18 cellular contexts compared by ENCODE assay signal in genomic region chr1:78095618-78096416, GRCh38. TPM values are rescaled to one million over a fixed set of nuclear protein-coding genes. Genes with fewer than 3 reads are reported as not detected.
DNase-seq lines count a peak whose midpoint lies in the region; ATAC-seq and TF ChIP-seq lines count a peak whose summit lies in the region.
"Had no signal": no experiment of that assay in that cellular context is flagged by ENCODE, and none has a peak within 500 bp of the region (broad histone marks: within the 10 kb centered on the region; RNA-seq: fewer than 3 reads in every experiment).

No MANE protein-coding gene starts in this region.

- no peaks in the 10 kb centered on the region for H3K36me3 Mint-ChIP-seq in Calu3 (ENCODE audit: insufficient read depth, unreplicated experiment)

- H4K20me1 ChIP-seq in IMR-90 (ENCODE audit: insufficient read depth, low read length): no peaks in the 10 kb centered on the region

- no peaks in the 10 kb centered on the region for H3K79me2 ChIP-seq in ACC112 (ENCODE audit: control insufficient read depth, insufficient read depth, low read length, unreplicated experiment)

- peak overlapping the region; percentile 8; the same call in 1 of the 2 replicates for H2BK20ac ChIP-seq in IMR-90 (ENCODE audit: low read depth, low read length)

- POLR2A ChIA-PET in IMR-90 (lab: Charles Lee; ENCODE audit: unreplicated experiment): no interaction called here

- H3K4me1 ChIP-seq in ACC112 (ENCODE audit: control insufficient read depth, insufficient read depth, low read length, unreplicated experiment) (peaks cover 45% of the 10 kb centered on the region), IMR-90 (ENCODE audit: control insufficient read depth, insufficient read depth, low read length) (no peaks in the 10 kb centered on the region; the same call in 1 of the 2 replicates)
- H3K4me1 ChIP-seq: HAP-1, uterus had no signal

- peak; percentile 83 for ATAC-seq in IMR-90 (ENCODE audit: low read depth)
- ATAC-seq in GM21447 (IDR thresholded peaks at IDR 0.05; ENCODE audit: unreplicated experiment): no peak
- no peak for ATAC-seq in GM19023 (IDR thresholded peaks at IDR 0.05; ENCODE audit: unreplicated experiment)
- ATAC-seq: A549 had no signal

- no peak for TF ChIP-seq CTCF in IMR-90 (conservative IDR thresholded peaks at IDR 0.05; ENCODE audit: low read depth, low read length)
- no peak for TF ChIP-seq CTCF in choroid plexus epithelial cell (conservative IDR thresholded peaks at IDR 0.05; ENCODE audit: low read depth, low read length)
- no peak for TF ChIP-seq CTCF in kidney epithelial cell (IDR thresholded peaks at IDR 0.05; ENCODE audit: insufficient read depth, low read length, poor library complexity, severe bottlenecking)
- no peak for TF ChIP-seq CTCF in Calu3 (IDR thresholded peaks at IDR 0.05; ENCODE audit: unreplicated experiment)

- H3K9me1 ChIP-seq in IMR-90 (ENCODE audit: insufficient read depth, low read length): no peaks in the 10 kb centered on the region

- DNase-seq in IMR-90 (peak; percentile 71), choroid plexus epithelial cell (ENCODE audit: low read depth) (peak; percentile 92), kidney epithelial cell (ENCODE audit: low read depth) (peak; percentile 21), Calu3 (no peak)
- no peak for DNase-seq in effector CD4-positive, alpha-beta T cell
- DNase-seq: activated CD4-positive, CD25-positive, alpha-beta regulatory T cell treated with anti-CD3 and anti-CD28 coated beads, Interleukin-2, amount 50 U/mL, for 72 hours; activated T-cell treated with anti-CD3 and anti-CD28 coated beads, Interleukin-2, amount 50 U/mL, for 48 hours; DMS53; NCI-H2029; SW 1271; uterus had no signal

- intact Hi-C loops in IMR-90 (cut with micrococcal nuclease) (no loop called here), Calu3 (cut with micrococcal nuclease; ENCODE audit: unreplicated experiment) (no loop called here)

- 0 out of 4 replicates have a peak, but pooled peaks cover 0 to 3% of the 10 kb centered on the region in 2 experiments for H3K79me1 ChIP-seq in IMR-90 (ENCODE audit: low read depth in 1 of 2, low read length in 2 of 2)

- peaks cover 8% of the 10 kb centered on the region for H3K4me1 Mint-ChIP-seq in Calu3 (ENCODE audit: low read depth, unreplicated experiment)
- H3K4me1 Mint-ChIP-seq: IgD-negative memory B cell, neural crest cell had no signal

- peak overlapping the region; percentile 75 for H2BK5ac ChIP-seq in IMR-90 (ENCODE audit: low read depth, low read length, poor library complexity, severe bottlenecking)

- CTCF ChIA-PET in IMR-90 (lab: Yijun Ruan, JAX): no interaction called here
- CTCF ChIA-PET in Calu3 (lab: Charles Lee): no interaction called here

- in situ Hi-C loops in IMR-90 (cut with MboI; ENCODE audit: low sequenced_read_pairs): no loop called here

- H3K36me3 ChIP-seq in ACC112 (ENCODE audit: insufficient read depth, low read length) (no peaks in the 10 kb centered on the region), IMR-90 (ENCODE audit: control insufficient read depth, insufficient read depth, low read length) (no peaks in the 10 kb centered on the region), kidney epithelial cell (ENCODE audit: control insufficient read depth, insufficient read depth, low read length) (no peaks in the 10 kb centered on the region)
- H3K36me3 ChIP-seq: HAP-1, uterus had no signal

- H3K4ac ChIP-seq in IMR-90 (ENCODE audit: low read depth, low read length): no peak overlapping the region; the same call in 1 of the 2 replicates

- H4K8ac ChIP-seq in IMR-90 (ENCODE audit: low read depth in 2 of 2, low read length in 2 of 2): peak overlapping the region in 1 of 2 experiments; percentile 16; a peak in 1 of 4 replicates

- no peak overlapping the region for H3K56ac ChIP-seq in IMR-90 (ENCODE audit: extremely low read depth, insufficient read depth, low read length)

- no peak for TF ChIP-seq RAD21 in IMR-90 (IDR thresholded peaks at IDR 0.05; ENCODE audit: low read length)

- peak overlapping the region; percentile 74; the same call in 1 of the 2 replicates for H2BK120ac ChIP-seq in IMR-90 (ENCODE audit: low read depth, low read length)

- BruUV-seq in IMR-90 (replicated peaks; lab: Mats Ljungman, UMichigan) (no TSS peak), Calu3 (replicated peaks; lab: Mats Ljungman, UMichigan) (no TSS peak)

- H3K23ac ChIP-seq in IMR-90 (ENCODE audit: low read depth, low read length): 0 out of 2 replicates have a peak overlapping the region, but pooled peaks have one; percentile 7

- H3K27me3 Mint-ChIP-seq in Calu3 (ENCODE audit: unreplicated experiment): no peaks in the 10 kb centered on the region

- no peak overlapping the region for H3K27ac Mint-ChIP-seq in Calu3 (ENCODE audit: unreplicated experiment)
- H3K27ac Mint-ChIP-seq: IgD-negative memory B cell had no signal

- no CpG with 5 or more reads among the region's 2 CpGs for WGBS in IMR-90 (ENCODE audit: extremely low coverage in 2 of 2, insufficient read length in 1 of 2), 2 experiments

- H3K9me3 ChIP-seq in IMR-90 (ENCODE audit: control insufficient read depth, insufficient read depth, low read length): no peaks in the 10 kb centered on the region
- H3K9me3 ChIP-seq: A549, HAP-1, uterus had no signal

- peak overlapping the region; percentile 95 for H3K27ac ChIP-seq in ACC112 (ENCODE audit: low read depth, low read length)
- no peak overlapping the region for H3K27ac ChIP-seq in IMR-90 (ENCODE audit: insufficient read depth, low read length)

- no peak overlapping the region for H4K91ac ChIP-seq in IMR-90 (ENCODE audit: insufficient read depth, low read depth, low read length)

- peak overlapping the region; percentile 48 for H3K14ac ChIP-seq in IMR-90 (replicated peaks; ENCODE audit: low read depth, low read length)

- H3K4me3 Mint-ChIP-seq in Calu3 (ENCODE audit: low read depth, unreplicated experiment): no peak overlapping the region
- H3K4me3 Mint-ChIP-seq: IgD-negative memory B cell, neural crest cell had no signal

- H3K9me3 Mint-ChIP-seq in Calu3 (ENCODE audit: low read depth, unreplicated experiment): no peaks in the 10 kb centered on the region
- H3K9me3 Mint-ChIP-seq: IgD-negative memory B cell, neural crest cell had no signal

- peak overlapping the region; percentile 12; the same call in 1 of the 2 replicates for H3K4me3 ChIP-seq in ACC112 (ENCODE audit: low read depth, low read length)
- no peak overlapping the region for H3K4me3 ChIP-seq in IMR-90 (ENCODE audit: insufficient read depth, low read depth, low read length)
- H3K4me3 ChIP-seq in choroid plexus epithelial cell (ENCODE audit: low read depth, low read length): no peak overlapping the region
- no peak overlapping the region for H3K4me3 ChIP-seq in kidney epithelial cell (ENCODE audit: low read depth, low read length)
- H3K4me3 ChIP-seq: A549, HAP-1, uterus had no signal

- H2AFZ ChIP-seq in ACC112 (ENCODE audit: low read length, unreplicated experiment) (peak overlapping the region; percentile 84), IMR-90 (replicated peaks; ENCODE audit: low read length, poor library complexity) (no peak overlapping the region)

- dilution Hi-C loops in IMR-90 (cut with HindIII; ENCODE audit: low sequenced_read_pairs, unreplicated experiment): no loop called here

- H3K27me3 ChIP-seq in ACC112 (ENCODE audit: insufficient read depth, low read length): no peaks in the 10 kb centered on the region
- H3K27me3 ChIP-seq in IMR-90 (ENCODE audit: control insufficient read depth, insufficient read depth, low read length): no peaks in the 10 kb centered on the region
- H3K27me3 ChIP-seq in kidney epithelial cell (ENCODE audit: control insufficient read depth, insufficient read depth, low read length): no peaks in the 10 kb centered on the region
- H3K27me3 ChIP-seq: uterus had no signal

- peak overlapping the region; percentile 8; the same call in 1 of the 2 replicates for H3K18ac ChIP-seq in IMR-90 (ENCODE audit: low read depth, low read length)

- no peak overlapping the region; the same call in 2 of the 3 replicates for H2BK15ac ChIP-seq in IMR-90 (ENCODE audit: low read depth, low read length)

- H3K9ac ChIP-seq in IMR-90 (ENCODE audit: low read depth, low read length): no peak overlapping the region

- no peak overlapping the region; the same call in 1 of the 2 replicates for H3K4me2 ChIP-seq in IMR-90 (ENCODE audit: low read depth, low read length)
- H3K4me2 ChIP-seq: A549 had no signal

- no peak overlapping the region for H2AK9ac ChIP-seq in IMR-90 (replicated peaks; ENCODE audit: low read depth, low read length, poor library complexity)

- H2AK5ac ChIP-seq in IMR-90 (ENCODE audit: low read depth, low read length): no peak overlapping the region

- no peak for TF ChIP-seq POLR2A in IMR-90 (IDR thresholded peaks at IDR 0.05; ENCODE audit: low read depth, low read length)

- H4K5ac ChIP-seq in IMR-90 (ENCODE audit: low read depth, low read length): peak overlapping the region; percentile 40; the same call in 1 of the 2 replicates

TF ChIP-seq in IMR-90, 13 proteins besides CTCF, POLR2A, EP300 and RAD21 (continues in another document):
- TF ChIP-seq MAZ (IDR thresholded peaks at IDR 0.05; ENCODE audit: borderline replicate concordance, low read depth, low read length) (no peak), SMC3 (IDR thresholded peaks at IDR 0.05; ENCODE audit: low read depth, low read length) (no peak), FOS (IDR thresholded peaks at IDR 0.05; ENCODE audit: low read depth, low read length) (no peak), MAFK (IDR thresholded peaks at IDR 0.05; ENCODE audit: low read depth, low read length) (no peak), USF2 (IDR thresholded peaks at IDR 0.05; ENCODE audit: low read depth, low read length) (no peak), BHLHE40 (IDR thresholded peaks at IDR 0.05; ENCODE audit: low read depth, low read length) (no peak), RCOR1 (IDR thresholded peaks at IDR 0.05; ENCODE audit: insufficient replicate concordance, low read length) (no peak), CHD1 (IDR thresholded peaks at IDR 0.05; ENCODE audit: low read depth, low read length) (no peak)

RNA-seq across cellular contexts. Expression of gene GIPC2, which starts 50.1 kb away (rescaled TPM):
- total RNA-seq in IMR-90 (2012; rRNA removed): 0.18 and 0.28 TPM in 2 replicates
- 0.06 and 0.07 TPM in 2 replicates for polyA plus RNA-seq in IMR-90 (2012; rRNA removed)
- 0.01 and 0.04 TPM in 2 replicates for polyA plus RNA-seq in IMR-90 (2012; cell fraction: cytosol; rRNA removed)
- polyA plus RNA-seq in IMR-90 (2012; cell fraction: nucleus; rRNA removed; ENCODE audit: low replicate concordance): not detected in 2 replicates
- total RNA-seq in kidney epithelial cell: 1.5 and 1.6 TPM in 2 replicates
- total RNA-seq in Calu3 (2022): 2.1 and 2.8 TPM in 2 replicates
- total RNA-seq: neural crest cell had no signal
- polyA plus RNA-seq: IgD-negative memory B cell had no signal

Comparison
In these comparisons a context has a peak if more than half of its experiments do, and no peak if none do; other contexts are left out.
1. DNase-seq: peak in IMR-90 (single experiment), choroid plexus epithelial cell (single experiment) and kidney epithelial cell (single experiment); none in effector CD4-positive, alpha-beta T cell (single experiment) and Calu3 (single experiment).